ENCODE assay signal across 1 cellular context in the genomic region with DNA sequence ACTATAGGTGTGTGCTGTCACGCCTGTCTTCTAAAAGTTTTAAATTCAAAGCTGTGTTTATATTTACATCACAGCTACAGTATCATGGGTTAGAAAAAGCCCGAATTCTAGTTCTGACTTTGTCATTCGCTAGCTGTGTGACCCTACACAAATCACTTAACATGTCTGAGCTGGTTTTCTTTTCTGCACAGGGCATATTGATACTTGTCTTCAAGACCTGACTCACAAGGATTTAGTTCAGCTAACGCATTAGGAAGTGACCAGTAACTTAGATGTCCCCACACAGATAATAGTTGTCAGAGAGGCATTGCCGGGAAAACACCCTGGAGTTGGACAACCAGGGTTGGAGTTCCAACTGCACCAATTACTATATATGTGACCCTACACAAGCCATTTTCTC.
TF ChIP-seq lines count a peak whose summit lies in the region.

No MANE protein-coding gene starts in this region.

TF ChIP-seq in endothelial cell of umbilical vein, 7 proteins besides CTCF, POLR2A, EP300 and RAD21 (continued from another document):
- TF ChIP-seq, protein P1, sequence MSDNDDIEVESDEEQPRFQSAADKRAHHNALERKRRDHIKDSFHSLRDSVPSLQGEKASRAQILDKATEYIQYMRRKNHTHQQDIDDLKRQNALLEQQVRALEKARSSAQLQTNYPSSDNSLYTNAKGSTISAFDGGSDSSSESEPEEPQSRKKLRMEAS (IDR thresholded peaks at IDR 0.05; ENCODE audit: insufficient read depth, insufficient read length), result no peak
- TF ChIP-seq POLR2AphosphoS5 (IDR thresholded peaks at IDR 0.05; ENCODE audit: insufficient read depth, low read depth, low read length) (no peak), FOS (IDR thresholded peaks at IDR 0.05; ENCODE audit: borderline replicate concordance, insufficient read depth, low read length) (no peak), MYC (IDR thresholded peaks at IDR 0.05; ENCODE audit: low read depth, low read length) (no peak), GATA2 (IDR thresholded peaks at IDR 0.05; ENCODE audit: insufficient read depth, insufficient read length, low read depth, low read length) (no peak)
